Comparison of ENCODE assay signal across 1 cellular context in the genomic region with DNA sequence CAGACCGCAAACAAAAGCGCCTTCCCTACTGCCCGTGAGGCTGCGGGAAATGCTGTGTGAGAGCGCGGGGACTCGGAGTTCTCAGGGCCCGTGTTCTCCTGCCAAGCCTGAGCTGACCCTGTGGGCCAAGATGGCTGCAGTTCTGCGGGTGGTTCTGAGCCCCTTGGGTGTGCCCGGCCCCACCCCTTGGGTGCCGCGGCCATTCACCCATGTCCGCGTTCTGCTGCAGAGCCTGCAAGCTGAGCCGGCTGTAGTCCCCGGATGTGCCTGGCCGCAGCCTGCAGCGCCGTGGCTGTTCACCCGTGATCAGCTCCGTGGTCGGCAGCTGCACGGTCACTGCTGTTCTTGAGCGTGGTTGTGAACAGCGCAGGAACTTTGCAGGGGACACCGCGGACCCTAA.
TF ChIP-seq lines count a peak whose summit lies in the region.

No MANE protein-coding gene starts in this region.

TF ChIP-seq in GM12878, 131 proteins besides CTCF, POLR2A, EP300 and RAD21 (continues in another document):
- TF ChIP-seq POLR2AphosphoS2 (IDR thresholded peaks at IDR 0.05; ENCODE audit: low read depth, low read length) (no peak), FOXM1 (IDR thresholded peaks at IDR 0.05; ENCODE audit: low read depth, low read length) (no peak), USF1 (IDR thresholded peaks at IDR 0.05; ENCODE audit: borderline replicate concordance, extremely low read length, insufficient read depth, low read depth, low read length) (no peak), DPF2 (IDR thresholded peaks at IDR 0.05) (no peak), NKRF (conservative IDR thresholded peaks at IDR 0.05) (no peak), BMI1 (IDR thresholded peaks at IDR 0.05; ENCODE audit: borderline replicate concordance) (no peak), BHLHE40 (IDR thresholded peaks at IDR 0.05; ENCODE audit: borderline replicate concordance in 1 of 2, low read depth in 2 of 2, low read length in 1 of 2) (peak in 1 of 2 experiments; percentile 13; a peak in 1 of 4 replicates), PAX5 (IDR thresholded peaks at IDR 0.05; ENCODE audit: borderline replicate concordance, low read depth, low read length) (peak; percentile 36; the same call in 1 of the 2 replicates), RFX5 (IDR thresholded peaks at IDR 0.05; ENCODE audit: low read depth, low read length) (no peak), CHD1 (IDR thresholded peaks at IDR 0.05; ENCODE audit: low read depth, low read length) (no peak), NBN (IDR thresholded peaks at IDR 0.05) (no peak), ZNF687 (IDR thresholded peaks at IDR 0.05) (no peak), NFXL1 (IDR thresholded peaks at IDR 0.05; ENCODE audit: borderline replicate concordance) (no peak), RUNX3 (IDR thresholded peaks at IDR 0.05; ENCODE audit: low read length) (peak; percentile 28), MAX (IDR thresholded peaks at IDR 0.05; ENCODE audit: low read depth, low read length) (no peak)
- TF ChIP-seq, protein P1, sequence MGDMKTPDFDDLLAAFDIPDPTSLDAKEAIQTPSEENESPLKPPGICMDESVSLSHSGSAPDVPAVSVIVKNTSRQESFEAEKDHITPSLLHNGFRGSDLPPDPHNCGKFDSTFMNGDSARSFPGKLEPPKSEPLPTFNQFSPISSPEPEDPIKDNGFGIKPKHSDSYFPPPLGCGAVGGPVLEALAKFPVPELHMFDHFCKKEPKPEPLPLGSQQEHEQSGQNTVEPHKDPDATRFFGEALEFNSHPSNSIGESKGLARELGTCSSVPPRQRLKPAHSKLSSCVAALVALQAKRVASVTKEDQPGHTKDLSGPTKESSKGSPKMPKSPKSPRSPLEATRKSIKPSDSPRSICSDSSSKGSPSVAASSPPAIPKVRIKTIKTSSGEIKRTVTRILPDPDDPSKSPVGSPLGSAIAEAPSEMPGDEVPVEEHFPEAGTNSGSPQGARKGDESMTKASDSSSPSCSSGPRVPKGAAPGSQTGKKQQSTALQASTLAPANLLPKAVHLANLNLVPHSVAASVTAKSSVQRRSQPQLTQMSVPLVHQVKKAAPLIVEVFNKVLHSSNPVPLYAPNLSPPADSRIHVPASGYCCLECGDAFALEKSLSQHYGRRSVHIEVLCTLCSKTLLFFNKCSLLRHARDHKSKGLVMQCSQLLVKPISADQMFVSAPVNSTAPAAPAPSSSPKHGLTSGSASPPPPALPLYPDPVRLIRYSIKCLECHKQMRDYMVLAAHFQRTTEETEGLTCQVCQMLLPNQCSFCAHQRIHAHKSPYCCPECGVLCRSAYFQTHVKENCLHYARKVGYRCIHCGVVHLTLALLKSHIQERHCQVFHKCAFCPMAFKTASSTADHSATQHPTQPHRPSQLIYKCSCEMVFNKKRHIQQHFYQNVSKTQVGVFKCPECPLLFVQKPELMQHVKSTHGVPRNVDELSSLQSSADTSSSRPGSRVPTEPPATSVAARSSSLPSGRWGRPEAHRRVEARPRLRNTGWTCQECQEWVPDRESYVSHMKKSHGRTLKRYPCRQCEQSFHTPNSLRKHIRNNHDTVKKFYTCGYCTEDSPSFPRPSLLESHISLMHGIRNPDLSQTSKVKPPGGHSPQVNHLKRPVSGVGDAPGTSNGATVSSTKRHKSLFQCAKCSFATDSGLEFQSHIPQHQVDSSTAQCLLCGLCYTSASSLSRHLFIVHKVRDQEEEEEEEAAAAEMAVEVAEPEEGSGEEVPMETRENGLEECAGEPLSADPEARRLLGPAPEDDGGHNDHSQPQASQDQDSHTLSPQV (IDR thresholded peaks at IDR 0.05), result 0 out of 2 replicates have a peak, but pooled peaks have one; percentile 36
- TF ChIP-seq, protein P2, sequence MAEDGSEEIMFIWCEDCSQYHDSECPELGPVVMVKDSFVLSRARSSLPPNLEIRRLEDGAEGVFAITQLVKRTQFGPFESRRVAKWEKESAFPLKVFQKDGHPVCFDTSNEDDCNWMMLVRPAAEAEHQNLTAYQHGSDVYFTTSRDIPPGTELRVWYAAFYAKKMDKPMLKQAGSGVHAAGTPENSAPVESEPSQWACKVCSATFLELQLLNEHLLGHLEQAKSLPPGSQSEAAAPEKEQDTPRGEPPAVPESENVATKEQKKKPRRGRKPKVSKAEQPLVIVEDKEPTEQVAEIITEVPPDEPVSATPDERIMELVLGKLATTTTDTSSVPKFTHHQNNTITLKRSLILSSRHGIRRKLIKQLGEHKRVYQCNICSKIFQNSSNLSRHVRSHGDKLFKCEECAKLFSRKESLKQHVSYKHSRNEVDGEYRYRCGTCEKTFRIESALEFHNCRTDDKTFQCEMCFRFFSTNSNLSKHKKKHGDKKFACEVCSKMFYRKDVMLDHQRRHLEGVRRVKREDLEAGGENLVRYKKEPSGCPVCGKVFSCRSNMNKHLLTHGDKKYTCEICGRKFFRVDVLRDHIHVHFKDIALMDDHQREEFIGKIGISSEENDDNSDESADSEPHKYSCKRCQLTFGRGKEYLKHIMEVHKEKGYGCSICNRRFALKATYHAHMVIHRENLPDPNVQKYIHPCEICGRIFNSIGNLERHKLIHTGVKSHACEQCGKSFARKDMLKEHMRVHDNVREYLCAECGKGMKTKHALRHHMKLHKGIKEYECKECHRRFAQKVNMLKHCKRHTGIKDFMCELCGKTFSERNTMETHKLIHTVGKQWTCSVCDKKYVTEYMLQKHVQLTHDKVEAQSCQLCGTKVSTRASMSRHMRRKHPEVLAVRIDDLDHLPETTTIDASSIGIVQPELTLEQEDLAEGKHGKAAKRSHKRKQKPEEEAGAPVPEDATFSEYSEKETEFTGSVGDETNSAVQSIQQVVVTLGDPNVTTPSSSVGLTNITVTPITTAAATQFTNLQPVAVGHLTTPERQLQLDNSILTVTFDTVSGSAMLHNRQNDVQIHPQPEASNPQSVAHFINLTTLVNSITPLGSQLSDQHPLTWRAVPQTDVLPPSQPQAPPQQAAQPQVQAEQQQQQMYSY (CRISPR knock-in tag; IDR thresholded peaks at IDR 0.05), result no peak
- TF ChIP-seq, protein P3, sequence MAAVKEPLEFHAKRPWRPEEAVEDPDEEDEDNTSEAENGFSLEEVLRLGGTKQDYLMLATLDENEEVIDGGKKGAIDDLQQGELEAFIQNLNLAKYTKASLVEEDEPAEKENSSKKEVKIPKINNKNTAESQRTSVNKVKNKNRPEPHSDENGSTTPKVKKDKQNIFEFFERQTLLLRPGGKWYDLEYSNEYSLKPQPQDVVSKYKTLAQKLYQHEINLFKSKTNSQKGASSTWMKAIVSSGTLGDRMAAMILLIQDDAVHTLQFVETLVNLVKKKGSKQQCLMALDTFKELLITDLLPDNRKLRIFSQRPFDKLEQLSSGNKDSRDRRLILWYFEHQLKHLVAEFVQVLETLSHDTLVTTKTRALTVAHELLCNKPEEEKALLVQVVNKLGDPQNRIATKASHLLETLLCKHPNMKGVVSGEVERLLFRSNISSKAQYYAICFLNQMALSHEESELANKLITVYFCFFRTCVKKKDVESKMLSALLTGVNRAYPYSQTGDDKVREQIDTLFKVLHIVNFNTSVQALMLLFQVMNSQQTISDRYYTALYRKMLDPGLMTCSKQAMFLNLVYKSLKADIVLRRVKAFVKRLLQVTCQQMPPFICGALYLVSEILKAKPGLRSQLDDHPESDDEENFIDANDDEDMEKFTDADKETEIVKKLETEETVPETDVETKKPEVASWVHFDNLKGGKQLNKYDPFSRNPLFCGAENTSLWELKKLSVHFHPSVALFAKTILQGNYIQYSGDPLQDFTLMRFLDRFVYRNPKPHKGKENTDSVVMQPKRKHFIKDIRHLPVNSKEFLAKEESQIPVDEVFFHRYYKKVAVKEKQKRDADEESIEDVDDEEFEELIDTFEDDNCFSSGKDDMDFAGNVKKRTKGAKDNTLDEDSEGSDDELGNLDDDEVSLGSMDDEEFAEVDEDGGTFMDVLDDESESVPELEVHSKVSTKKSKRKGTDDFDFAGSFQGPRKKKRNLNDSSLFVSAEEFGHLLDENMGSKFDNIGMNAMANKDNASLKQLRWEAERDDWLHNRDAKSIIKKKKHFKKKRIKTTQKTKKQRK (IDR thresholded peaks at IDR 0.05; ENCODE audit: low read depth, low read length), result no peak
- TF ChIP-seq, protein P4, sequence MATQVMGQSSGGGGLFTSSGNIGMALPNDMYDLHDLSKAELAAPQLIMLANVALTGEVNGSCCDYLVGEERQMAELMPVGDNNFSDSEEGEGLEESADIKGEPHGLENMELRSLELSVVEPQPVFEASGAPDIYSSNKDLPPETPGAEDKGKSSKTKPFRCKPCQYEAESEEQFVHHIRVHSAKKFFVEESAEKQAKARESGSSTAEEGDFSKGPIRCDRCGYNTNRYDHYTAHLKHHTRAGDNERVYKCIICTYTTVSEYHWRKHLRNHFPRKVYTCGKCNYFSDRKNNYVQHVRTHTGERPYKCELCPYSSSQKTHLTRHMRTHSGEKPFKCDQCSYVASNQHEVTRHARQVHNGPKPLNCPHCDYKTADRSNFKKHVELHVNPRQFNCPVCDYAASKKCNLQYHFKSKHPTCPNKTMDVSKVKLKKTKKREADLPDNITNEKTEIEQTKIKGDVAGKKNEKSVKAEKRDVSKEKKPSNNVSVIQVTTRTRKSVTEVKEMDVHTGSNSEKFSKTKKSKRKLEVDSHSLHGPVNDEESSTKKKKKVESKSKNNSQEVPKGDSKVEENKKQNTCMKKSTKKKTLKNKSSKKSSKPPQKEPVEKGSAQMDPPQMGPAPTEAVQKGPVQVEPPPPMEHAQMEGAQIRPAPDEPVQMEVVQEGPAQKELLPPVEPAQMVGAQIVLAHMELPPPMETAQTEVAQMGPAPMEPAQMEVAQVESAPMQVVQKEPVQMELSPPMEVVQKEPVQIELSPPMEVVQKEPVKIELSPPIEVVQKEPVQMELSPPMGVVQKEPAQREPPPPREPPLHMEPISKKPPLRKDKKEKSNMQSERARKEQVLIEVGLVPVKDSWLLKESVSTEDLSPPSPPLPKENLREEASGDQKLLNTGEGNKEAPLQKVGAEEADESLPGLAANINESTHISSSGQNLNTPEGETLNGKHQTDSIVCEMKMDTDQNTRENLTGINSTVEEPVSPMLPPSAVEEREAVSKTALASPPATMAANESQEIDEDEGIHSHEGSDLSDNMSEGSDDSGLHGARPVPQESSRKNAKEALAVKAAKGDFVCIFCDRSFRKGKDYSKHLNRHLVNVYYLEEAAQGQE (IDR thresholded peaks at IDR 0.05; ENCODE audit: low read depth, low read length), result no peak
- TF ChIP-seq, protein P5, sequence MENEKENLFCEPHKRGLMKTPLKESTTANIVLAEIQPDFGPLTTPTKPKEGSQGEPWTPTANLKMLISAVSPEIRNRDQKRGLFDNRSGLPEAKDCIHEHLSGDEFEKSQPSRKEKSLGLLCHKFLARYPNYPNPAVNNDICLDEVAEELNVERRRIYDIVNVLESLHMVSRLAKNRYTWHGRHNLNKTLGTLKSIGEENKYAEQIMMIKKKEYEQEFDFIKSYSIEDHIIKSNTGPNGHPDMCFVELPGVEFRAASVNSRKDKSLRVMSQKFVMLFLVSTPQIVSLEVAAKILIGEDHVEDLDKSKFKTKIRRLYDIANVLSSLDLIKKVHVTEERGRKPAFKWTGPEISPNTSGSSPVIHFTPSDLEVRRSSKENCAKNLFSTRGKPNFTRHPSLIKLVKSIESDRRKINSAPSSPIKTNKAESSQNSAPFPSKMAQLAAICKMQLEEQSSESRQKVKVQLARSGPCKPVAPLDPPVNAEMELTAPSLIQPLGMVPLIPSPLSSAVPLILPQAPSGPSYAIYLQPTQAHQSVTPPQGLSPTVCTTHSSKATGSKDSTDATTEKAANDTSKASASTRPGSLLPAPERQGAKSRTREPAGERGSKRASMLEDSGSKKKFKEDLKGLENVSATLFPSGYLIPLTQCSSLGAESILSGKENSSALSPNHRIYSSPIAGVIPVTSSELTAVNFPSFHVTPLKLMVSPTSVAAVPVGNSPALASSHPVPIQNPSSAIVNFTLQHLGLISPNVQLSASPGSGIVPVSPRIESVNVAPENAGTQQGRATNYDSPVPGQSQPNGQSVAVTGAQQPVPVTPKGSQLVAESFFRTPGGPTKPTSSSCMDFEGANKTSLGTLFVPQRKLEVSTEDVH (IDR thresholded peaks at IDR 0.05; ENCODE audit: low read depth, partially characterized antibody), result no peak
